8 cellular contexts compared by ENCODE assay signal in the genomic region with DNA sequence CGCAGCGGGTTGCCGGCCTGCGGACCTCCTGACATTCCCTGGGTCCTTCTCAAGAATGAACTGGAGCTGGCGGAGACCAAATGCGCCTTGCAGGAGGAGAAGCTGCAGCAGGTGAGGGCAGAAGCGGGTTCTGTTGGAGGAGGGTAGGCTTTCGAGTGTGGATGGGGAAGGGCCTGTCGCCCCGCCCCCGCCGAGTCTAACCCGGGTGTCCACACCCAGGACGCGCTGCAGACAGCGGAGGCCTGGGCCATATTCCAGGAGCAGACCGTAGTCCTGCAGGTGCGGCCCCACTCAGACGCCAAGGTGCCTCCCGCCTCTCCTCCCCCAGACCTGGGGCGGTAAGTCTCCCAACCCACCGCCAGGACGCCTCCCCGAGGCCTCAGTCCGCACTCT.
A peak's percentile ranks its signal among the peaks of the same experiment; 100 is the strongest.
DNase-seq lines count a peak whose midpoint lies in the region; ATAC-seq and TF ChIP-seq lines count a peak whose summit lies in the region.
"Not testable (repeated sequence)": the region's sequence is repeated elsewhere in the genome, so short reads cannot be mapped to it uniquely, and the experiment has no call there.

No MANE protein-coding gene starts in this region.

- CTCF ChIA-PET in CD8-positive, alpha-beta T cell (lab: Charles Lee), result interaction anchor here (0.8 kb wide), 1 partner anchor 133 kb away, joined by 3 read pairs; no protein-coding TSS in a partner anchor

- H3K4me1 ChIP-seq in CD8-positive, alpha-beta T cell (ENCODE audit: insufficient read depth, low read length); effector memory CD4-positive, alpha-beta T cell (ENCODE audit: control insufficient read depth, insufficient read depth, low read length, poor library complexity, severe bottlenecking); lower lobe of right lung: not testable (repeated sequence)

- not testable (repeated sequence) for H3K27me3 ChIP-seq in CD8-positive, alpha-beta T cell (ENCODE audit: insufficient read depth, low read length); effector memory CD4-positive, alpha-beta T cell (replicated peaks; ENCODE audit: control insufficient read depth, insufficient read depth, low read length, poor library complexity, severe bottlenecking); lower lobe of right lung (ENCODE audit: low read depth)

- TF ChIP-seq CTCF in CD8-positive, alpha-beta T cell (IDR thresholded peaks at IDR 0.05); lower lobe of right lung (IDR thresholded peaks at IDR 0.05): not testable (repeated sequence)

- not testable (repeated sequence) for H3K27me3 Mint-ChIP-seq in CD8-positive, alpha-beta T cell (ENCODE audit: low read depth)

- not testable (repeated sequence) for H3K36me3 ChIP-seq in CD8-positive, alpha-beta T cell (ENCODE audit: insufficient read depth, low read length); effector memory CD4-positive, alpha-beta T cell (ENCODE audit: control insufficient read depth, insufficient read depth, low read length); lower lobe of right lung

- H3K9me3 Mint-ChIP-seq in CD8-positive, alpha-beta T cell, result not testable (repeated sequence)

- not testable (repeated sequence) for H3K27ac Mint-ChIP-seq in CD8-positive, alpha-beta T cell

- peak overlapping the region; percentile 99 for H3K4me3 Mint-ChIP-seq in CD8-positive, alpha-beta T cell

- peaks cover 10% of the 10 kb centered on the region for H3K4me1 Mint-ChIP-seq in CD8-positive, alpha-beta T cell (ENCODE audit: low read depth)

- intact Hi-C loops in CD8-positive, alpha-beta T cell (cut with DNase I, micrococcal nuclease), result loop anchor here (2.0 to 5.0 kb wide), 4 partner anchors 39 to 386 kb away; no protein-coding TSS in a partner anchor
- intact Hi-C loops in lower lobe of right lung (cut with DNase I), result not testable (repeated sequence)

- H3K9me3 ChIP-seq in CD8-positive, alpha-beta T cell (ENCODE audit: low read length); effector memory CD4-positive, alpha-beta T cell (ENCODE audit: control insufficient read depth, low read length); lower lobe of right lung: not testable (repeated sequence)

- H3K27ac ChIP-seq in CD8-positive, alpha-beta T cell (ENCODE audit: low read depth, low read length); effector memory CD4-positive, alpha-beta T cell (ENCODE audit: insufficient read depth, low read length, poor library complexity, severe bottlenecking); lower lobe of right lung: not testable (repeated sequence)

- peaks cover 15% of the 10 kb centered on the region for H3K36me3 Mint-ChIP-seq in CD8-positive, alpha-beta T cell

- ATAC-seq in CD8-positive, alpha-beta T cell, result peak; percentile 10
- ATAC-seq in GM21367 (IDR thresholded peaks at IDR 0.05; ENCODE audit: unreplicated experiment) (peak; percentile 11), HG02938 (IDR thresholded peaks at IDR 0.05; ENCODE audit: unreplicated experiment) (peak; percentile 10), lower lobe of right lung (peak; percentile 63)

- peak in 2 of 7 experiments; percentile 65 to 69 for DNase-seq in CD8-positive, alpha-beta T cell
- not testable (repeated sequence) for DNase-seq in Jurkat, Clone E6-1 (ENCODE audit: low read depth, low spot score); effector memory CD4-positive, alpha-beta T cell
- peak; percentile 69 for DNase-seq in activated CD8-positive, alpha-beta memory T cell treated with anti-CD3 and anti-CD28 coated beads, Interleukin-2, amount 50 U/mL, for 48 hours
- DNase-seq in lower lobe of right lung, result peak; percentile 88
- peak; percentile 71 for DNase-seq in stimulated activated CD8-positive, alpha-beta memory T cell treated with anti-CD3 and anti-CD28 coated beads, Interleukin-4, amount 100 ng/mL, for 48 hours

- peak overlapping the region; percentile 61 for H3K4me3 ChIP-seq in CD8-positive, alpha-beta T cell (ENCODE audit: low read depth, low read length)
- peak overlapping the region; percentile 15; the same call in 1 of the 2 replicates for H3K4me3 ChIP-seq in Jurkat, Clone E6-1 (ENCODE audit: low read length)
- H3K4me3 ChIP-seq in effector memory CD4-positive, alpha-beta T cell (ENCODE audit: insufficient read depth, low read depth, low read length, poor library complexity, severe bottlenecking), result peak overlapping the region; percentile 51
- peak overlapping the region; percentile 65 for H3K4me3 ChIP-seq in lower lobe of right lung

- POLR2A ChIA-PET in CD8-positive, alpha-beta T cell (lab: Charles Lee), result interaction anchor here (0.8 to 1.5 kb wide), 6 partner anchors 134 to 247 kb away, joined by 3 to 7 read pairs (median 4); no protein-coding TSS in a partner anchor

Comparison
In these comparisons a context has a peak if more than half of its experiments do, and no peak if none do; other contexts are left out.
1. ATAC-seq: peak in every context shown above with its lines; median percentile 63 in lower lobe of right lung; 11 in GM21367; 10 in CD8-positive, alpha-beta T cell; 10 in HG02938.
2. H3K4me3 ChIP-seq: peak in every context shown above with its lines; median percentile 65 in lower lobe of right lung; 61 in CD8-positive, alpha-beta T cell; 51 in effector memory CD4-positive, alpha-beta T cell; 15 in Jurkat, Clone E6-1.